2 cellular contexts compared by ENCODE assay signal in the genomic region with DNA sequence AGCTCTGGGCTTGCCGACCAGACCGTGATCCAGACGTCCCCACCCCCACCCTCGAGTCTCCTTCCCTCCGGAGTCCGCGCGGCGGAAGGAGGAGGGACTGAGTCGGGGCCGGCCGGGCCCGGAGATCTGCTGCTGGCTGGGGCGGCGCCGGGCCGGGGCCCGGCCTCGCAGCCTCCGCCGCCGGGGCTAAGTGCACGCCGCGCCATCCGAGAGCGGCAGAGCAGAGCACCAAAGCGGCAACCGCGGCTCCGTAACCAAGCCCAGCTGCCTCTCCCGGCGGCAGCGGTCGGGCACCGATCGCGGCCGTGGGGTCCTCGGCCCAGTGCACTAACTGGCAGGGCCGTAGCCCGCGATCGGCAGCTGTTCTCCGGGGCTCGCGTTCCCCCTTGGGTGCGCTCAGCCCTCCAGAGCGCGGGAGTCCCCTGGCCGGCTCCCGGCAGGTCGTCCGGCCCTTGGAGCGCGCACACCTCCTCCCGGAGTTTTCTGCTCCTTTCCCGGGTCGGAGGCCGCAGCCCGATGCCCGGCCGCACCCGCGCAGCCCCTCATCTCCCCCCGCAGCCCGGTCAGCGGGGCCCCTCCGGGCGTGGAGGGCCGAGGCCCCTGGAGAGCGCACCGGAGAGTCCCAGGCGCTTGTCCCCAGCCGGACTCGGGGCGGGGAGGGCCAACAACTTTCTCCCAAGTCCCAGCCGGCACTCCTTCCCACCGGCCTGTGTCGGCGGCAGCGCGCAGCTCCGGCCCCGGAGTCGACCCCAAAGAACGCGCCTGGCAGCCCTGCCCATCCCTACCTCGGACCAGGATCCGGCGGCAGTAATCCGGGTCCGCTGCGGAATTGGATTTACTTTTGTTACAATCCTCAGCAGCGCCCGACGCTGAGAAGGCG.
TF ChIP-seq lines count a peak whose summit lies in the region.

No MANE protein-coding gene starts in this region.

TF ChIP-seq in A549, 52 proteins besides CTCF, POLR2A, EP300 and RAD21 (continued from another document):
- TF ChIP-seq, protein P1, sequence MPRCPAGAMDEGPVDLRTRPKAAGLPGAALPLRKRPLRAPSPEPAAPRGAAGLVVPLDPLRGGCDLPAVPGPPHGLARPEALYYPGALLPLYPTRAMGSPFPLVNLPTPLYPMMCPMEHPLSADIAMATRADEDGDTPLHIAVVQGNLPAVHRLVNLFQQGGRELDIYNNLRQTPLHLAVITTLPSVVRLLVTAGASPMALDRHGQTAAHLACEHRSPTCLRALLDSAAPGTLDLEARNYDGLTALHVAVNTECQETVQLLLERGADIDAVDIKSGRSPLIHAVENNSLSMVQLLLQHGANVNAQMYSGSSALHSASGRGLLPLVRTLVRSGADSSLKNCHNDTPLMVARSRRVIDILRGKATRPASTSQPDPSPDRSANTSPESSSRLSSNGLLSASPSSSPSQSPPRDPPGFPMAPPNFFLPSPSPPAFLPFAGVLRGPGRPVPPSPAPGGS (IDR thresholded peaks at IDR 0.05): no peak
- TF ChIP-seq MAFK (IDR thresholded peaks at IDR 0.05; ENCODE audit: partially characterized antibody) (no peak), CBX8 (IDR thresholded peaks at IDR 0.05) (no peak), SMC3 (IDR thresholded peaks at IDR 0.05) (no peak), CHD4 (IDR thresholded peaks at IDR 0.05; ENCODE audit: borderline replicate concordance) (no peak), JUNB (IDR thresholded peaks at IDR 0.05) (no peak), HOXB13 (CRISPR knock-in tag; IDR thresholded peaks at IDR 0.05; ENCODE audit: low read depth) (no peak), PHF8 (IDR thresholded peaks at IDR 0.05; ENCODE audit: borderline replicate concordance, low read depth) (peak; percentile 69), RNF2 (IDR thresholded peaks at IDR 0.05; ENCODE audit: borderline replicate concordance, low read depth) (peak; percentile 89; the same call in 1 of the 2 replicates), GATA3 (IDR thresholded peaks at IDR 0.05; ENCODE audit: borderline replicate concordance) (no peak), MYC (IDR thresholded peaks at IDR 0.05; ENCODE audit: borderline replicate concordance, low read length) (no peak), ZFP36 (IDR thresholded peaks at IDR 0.05; ENCODE audit: borderline replicate concordance, partially characterized antibody) (no peak), NFE2L2 (conservative IDR thresholded peaks at IDR 0.05; ENCODE audit: low read length) (no peak), HOXA7 (CRISPR knock-in tag; IDR thresholded peaks at IDR 0.05) (no peak)
- TF ChIP-seq, protein P2, sequence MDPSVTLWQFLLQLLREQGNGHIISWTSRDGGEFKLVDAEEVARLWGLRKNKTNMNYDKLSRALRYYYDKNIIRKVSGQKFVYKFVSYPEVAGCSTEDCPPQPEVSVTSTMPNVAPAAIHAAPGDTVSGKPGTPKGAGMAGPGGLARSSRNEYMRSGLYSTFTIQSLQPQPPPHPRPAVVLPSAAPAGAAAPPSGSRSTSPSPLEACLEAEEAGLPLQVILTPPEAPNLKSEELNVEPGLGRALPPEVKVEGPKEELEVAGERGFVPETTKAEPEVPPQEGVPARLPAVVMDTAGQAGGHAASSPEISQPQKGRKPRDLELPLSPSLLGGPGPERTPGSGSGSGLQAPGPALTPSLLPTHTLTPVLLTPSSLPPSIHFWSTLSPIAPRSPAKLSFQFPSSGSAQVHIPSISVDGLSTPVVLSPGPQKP (IDR thresholded peaks at IDR 0.05; ENCODE audit: low read depth, low read length): no peak
- TF ChIP-seq, protein P3, sequence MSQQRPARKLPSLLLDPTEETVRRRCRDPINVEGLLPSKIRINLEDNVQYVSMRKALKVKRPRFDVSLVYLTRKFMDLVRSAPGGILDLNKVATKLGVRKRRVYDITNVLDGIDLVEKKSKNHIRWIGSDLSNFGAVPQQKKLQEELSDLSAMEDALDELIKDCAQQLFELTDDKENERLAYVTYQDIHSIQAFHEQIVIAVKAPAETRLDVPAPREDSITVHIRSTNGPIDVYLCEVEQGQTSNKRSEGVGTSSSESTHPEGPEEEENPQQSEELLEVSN (IDR thresholded peaks at IDR 0.05; ENCODE audit: borderline replicate concordance, low read depth): no peak
- TF ChIP-seq, protein P4, sequence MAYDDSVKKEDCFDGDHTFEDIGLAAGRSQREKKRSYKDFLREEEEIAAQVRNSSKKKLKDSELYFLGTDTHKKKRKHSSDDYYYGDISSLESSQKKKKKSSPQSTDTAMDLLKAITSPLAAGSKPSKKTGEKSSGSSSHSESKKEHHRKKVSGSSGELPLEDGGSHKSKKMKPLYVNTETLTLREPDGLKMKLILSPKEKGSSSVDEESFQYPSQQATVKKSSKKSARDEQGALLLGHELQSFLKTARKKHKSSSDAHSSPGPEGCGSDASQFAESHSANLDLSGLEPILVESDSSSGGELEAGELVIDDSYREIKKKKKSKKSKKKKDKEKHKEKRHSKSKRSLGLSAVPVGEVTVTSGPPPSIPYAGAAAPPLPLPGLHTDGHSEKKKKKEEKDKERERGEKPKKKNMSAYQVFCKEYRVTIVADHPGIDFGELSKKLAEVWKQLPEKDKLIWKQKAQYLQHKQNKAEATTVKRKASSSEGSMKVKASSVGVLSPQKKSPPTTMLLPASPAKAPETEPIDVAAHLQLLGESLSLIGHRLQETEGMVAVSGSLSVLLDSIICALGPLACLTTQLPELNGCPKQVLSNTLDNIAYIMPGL (CRISPR knock-in tag; IDR thresholded peaks at IDR 0.05; ENCODE audit: borderline replicate concordance): no peak

TF ChIP-seq in HEK293, 187 proteins besides CTCF, POLR2A, EP300 and RAD21 (continued from another document and continues in another):
- TF ChIP-seq, protein P5, sequence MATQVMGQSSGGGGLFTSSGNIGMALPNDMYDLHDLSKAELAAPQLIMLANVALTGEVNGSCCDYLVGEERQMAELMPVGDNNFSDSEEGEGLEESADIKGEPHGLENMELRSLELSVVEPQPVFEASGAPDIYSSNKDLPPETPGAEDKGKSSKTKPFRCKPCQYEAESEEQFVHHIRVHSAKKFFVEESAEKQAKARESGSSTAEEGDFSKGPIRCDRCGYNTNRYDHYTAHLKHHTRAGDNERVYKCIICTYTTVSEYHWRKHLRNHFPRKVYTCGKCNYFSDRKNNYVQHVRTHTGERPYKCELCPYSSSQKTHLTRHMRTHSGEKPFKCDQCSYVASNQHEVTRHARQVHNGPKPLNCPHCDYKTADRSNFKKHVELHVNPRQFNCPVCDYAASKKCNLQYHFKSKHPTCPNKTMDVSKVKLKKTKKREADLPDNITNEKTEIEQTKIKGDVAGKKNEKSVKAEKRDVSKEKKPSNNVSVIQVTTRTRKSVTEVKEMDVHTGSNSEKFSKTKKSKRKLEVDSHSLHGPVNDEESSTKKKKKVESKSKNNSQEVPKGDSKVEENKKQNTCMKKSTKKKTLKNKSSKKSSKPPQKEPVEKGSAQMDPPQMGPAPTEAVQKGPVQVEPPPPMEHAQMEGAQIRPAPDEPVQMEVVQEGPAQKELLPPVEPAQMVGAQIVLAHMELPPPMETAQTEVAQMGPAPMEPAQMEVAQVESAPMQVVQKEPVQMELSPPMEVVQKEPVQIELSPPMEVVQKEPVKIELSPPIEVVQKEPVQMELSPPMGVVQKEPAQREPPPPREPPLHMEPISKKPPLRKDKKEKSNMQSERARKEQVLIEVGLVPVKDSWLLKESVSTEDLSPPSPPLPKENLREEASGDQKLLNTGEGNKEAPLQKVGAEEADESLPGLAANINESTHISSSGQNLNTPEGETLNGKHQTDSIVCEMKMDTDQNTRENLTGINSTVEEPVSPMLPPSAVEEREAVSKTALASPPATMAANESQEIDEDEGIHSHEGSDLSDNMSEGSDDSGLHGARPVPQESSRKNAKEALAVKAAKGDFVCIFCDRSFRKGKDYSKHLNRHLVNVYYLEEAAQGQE (tag by site-specific recombination; IDR thresholded peaks at IDR 0.05): 0 out of 2 replicates have a peak, but pooled peaks have one; percentile 32
- TF ChIP-seq ZNF561 (tag by site-specific recombination; IDR thresholded peaks at IDR 0.05; ENCODE audit: borderline replicate concordance) (peak; percentile 53; the same call in 1 of the 2 replicates), SP7 (tag by site-specific recombination; IDR thresholded peaks at IDR 0.05) (0 out of 2 replicates have a peak, but pooled peaks have one; percentile 23), ZSCAN4 (tag by site-specific recombination; IDR thresholded peaks at IDR 0.05) (no peak), ZBTB48 (tag by site-specific recombination; IDR thresholded peaks at IDR 0.05) (peak; percentile 71), ZNF580 (tag by site-specific recombination; IDR thresholded peaks at IDR 0.05) (no peak), ZFP37 (tag by site-specific recombination; IDR thresholded peaks at IDR 0.05) (peak; percentile 79; the same call in 1 of the 2 replicates), IKZF3 (tag by site-specific recombination; IDR thresholded peaks at IDR 0.05) (peak; percentile 35; the same call in 1 of the 2 replicates), ZNF629 (tag by site-specific recombination; IDR thresholded peaks at IDR 0.05) (peak; percentile 23; the same call in 1 of the 2 replicates), ZBTB7A (tag by site-specific recombination; IDR thresholded peaks at IDR 0.05; ENCODE audit: low read depth) (0 out of 2 replicates have a peak, but pooled peaks have one; percentile 26), SCRT1 (tag by site-specific recombination; IDR thresholded peaks at IDR 0.05; ENCODE audit: borderline replicate concordance) (no peak), BCL6B (tag by site-specific recombination; IDR thresholded peaks at IDR 0.05) (no peak), ZNF146 (tag by site-specific recombination; IDR thresholded peaks at IDR 0.05) (peak; percentile 34; the same call in 1 of the 2 replicates), ZBTB11 (tag by site-specific recombination; conservative IDR thresholded peaks at IDR 0.05; ENCODE audit: low read depth) (peak; percentile 51; the same call in 1 of the 2 replicates), ZNF473 (tag by site-specific recombination; IDR thresholded peaks at IDR 0.05) (no peak), ZNF335 (tag by site-specific recombination; conservative IDR thresholded peaks at IDR 0.05) (peak; percentile 93), ZBTB8A (tag by site-specific recombination; IDR thresholded peaks at IDR 0.05) (peak; percentile 76), ZNF701 (tag by site-specific recombination; IDR thresholded peaks at IDR 0.05) (0 out of 2 replicates have a peak, but pooled peaks have one; percentile 64), GLIS2 (tag by site-specific recombination; IDR thresholded peaks at IDR 0.05) (peak; percentile 81)
- TF ChIP-seq, protein P6, sequence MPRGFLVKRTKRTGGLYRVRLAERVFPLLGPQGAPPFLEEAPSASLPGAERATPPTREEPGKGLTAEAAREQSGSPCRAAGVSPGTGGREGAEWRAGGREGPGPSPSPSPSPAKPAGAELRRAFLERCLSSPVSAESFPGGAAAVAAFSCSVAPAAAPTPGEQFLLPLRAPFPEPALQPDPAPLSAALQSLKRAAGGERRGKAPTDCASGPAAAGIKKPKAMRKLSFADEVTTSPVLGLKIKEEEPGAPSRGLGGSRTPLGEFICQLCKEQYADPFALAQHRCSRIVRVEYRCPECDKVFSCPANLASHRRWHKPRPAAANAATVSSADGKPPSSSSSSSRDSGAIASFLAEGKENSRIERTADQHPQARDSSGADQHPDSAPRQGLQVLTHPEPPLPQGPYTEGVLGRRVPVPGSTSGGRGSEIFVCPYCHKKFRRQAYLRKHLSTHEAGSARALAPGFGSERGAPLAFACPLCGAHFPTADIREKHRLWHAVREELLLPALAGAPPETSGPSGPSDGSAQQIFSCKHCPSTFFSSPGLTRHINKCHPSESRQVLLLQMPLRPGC (tag by site-specific recombination; IDR thresholded peaks at IDR 0.05): peak; percentile 13; the same call in 1 of the 2 replicates
- TF ChIP-seq, protein P7, sequence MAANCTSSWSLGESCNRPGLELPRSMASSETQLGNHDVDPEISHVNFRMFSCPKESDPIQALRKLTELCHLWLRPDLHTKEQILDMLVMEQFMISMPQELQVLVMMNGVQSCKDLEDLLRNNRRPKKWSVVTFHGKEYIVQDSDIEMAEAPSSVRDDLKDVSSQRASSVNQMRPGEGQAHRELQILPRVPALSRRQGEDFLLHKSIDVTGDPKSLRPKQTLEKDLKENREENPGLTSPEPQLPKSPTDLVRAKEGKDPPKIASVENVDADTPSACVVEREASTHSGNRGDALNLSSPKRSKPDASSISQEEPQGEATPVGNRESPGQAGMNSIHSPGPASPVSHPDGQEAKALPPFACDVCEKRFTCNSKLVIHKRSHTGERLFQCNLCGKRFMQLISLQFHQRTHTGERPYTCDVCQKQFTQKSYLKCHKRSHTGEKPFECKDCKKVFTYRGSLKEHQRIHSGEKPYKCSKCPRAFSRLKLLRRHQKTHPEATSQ (tag by site-specific recombination; IDR thresholded peaks at IDR 0.05): 0 out of 2 replicates have a peak, but pooled peaks have one; percentile 41
